8 cellular contexts compared by ENCODE assay signal in the genomic region with DNA sequence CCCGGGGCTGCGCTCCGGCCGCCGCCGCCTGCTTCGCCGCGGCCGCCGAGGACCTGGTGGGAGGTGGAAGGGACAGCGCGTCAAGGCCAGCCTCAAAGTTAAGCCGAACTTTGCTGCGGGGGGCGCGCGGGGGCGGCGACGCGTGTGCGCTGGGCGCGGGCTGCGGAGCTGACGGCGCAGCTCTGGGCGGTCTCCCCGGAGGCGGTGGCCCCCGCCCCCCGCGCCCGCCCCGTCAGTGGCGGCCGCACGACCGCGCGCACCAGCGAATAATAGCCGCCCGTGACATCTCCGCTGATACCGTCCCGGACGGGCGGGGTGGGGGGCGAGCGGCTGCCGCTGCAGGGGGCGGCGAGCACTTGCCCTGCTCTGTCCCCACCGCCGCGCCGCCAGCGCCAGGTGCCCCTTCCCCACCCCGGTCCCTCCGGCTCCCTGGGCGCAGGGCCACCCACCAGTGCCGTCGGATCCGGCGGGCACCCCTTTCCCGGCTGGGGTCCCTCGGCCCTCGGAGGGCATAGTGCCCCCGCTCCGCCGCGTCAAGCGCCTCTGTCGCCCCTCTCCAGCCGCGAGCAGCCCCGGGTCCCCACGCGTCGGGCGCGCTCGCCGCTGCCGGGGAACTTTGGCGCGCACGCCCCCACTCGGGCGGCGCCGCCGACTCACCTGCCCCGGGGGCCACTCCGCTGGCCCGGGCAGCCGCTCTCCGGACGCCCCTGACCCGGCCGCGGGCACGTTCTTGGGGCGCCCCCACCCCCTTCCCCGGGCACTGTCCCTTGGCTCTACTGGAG. TPM values are rescaled to one million over a fixed set of nuclear protein-coding genes. Genes with fewer than 3 reads are reported as not detected.
DNase-seq lines count a peak whose midpoint lies in the region; ATAC-seq, FAIRE-seq and TF ChIP-seq lines count a peak whose summit lies in the region.

No MANE protein-coding gene starts in this region.

- intact Hi-C loops in heart right ventricle (cut with DNase I), result loop anchor here in 7 of 10 donors (2.0 to 10.0 kb wide), 8 partner anchors 40 to 100 kb away; no protein-coding TSS in a partner anchor

- H3K4me3 ChIP-seq in BLaER1 treated with 17β-estradiol and CSF1 and Interleukin-3, amounts not matched to agents 10 nM and 100 nM, result peak overlapping the region; percentile 65 to 86 (median 76)
- H3K4me3 ChIP-seq in heart right ventricle, result peak overlapping the region; percentile 59 to 92 (median 84)

- H3K4me2 ChIP-seq in BLaER1 treated with 17β-estradiol and CSF1 and Interleukin-3, amounts not matched to agents 10 nM and 100 nM, result peak overlapping the region; percentile 89 to 100 (median 98)

- H4K20me1 ChIP-seq in BLaER1 treated with 17β-estradiol and CSF1 and Interleukin-3, amounts not matched to agents 10 nM and 100 nM, result peaks cover 0 to 14% (median 0%) of the 10 kb centered on the region in 11 experiments; a peak in 5 of 22 replicates

- ATAC-seq in HG02678 (IDR thresholded peaks at IDR 0.05; ENCODE audit: unreplicated experiment) (peak; percentile 11), heart right ventricle (peak in 2 of 8 donors; percentile 2 to 14), GM21717 (IDR thresholded peaks at IDR 0.05; ENCODE audit: unreplicated experiment) (no peak)

- peak; percentile 71 for DNase-seq in activated CD8-positive, alpha-beta memory T cell treated with anti-CD3 and anti-CD28 coated beads, Interleukin-2, amount 50 U/mL, for 48 hours
- DNase-seq in heart right ventricle (peak in 1 of 2 donors; percentile 61), amniotic stem cell (lab: John Stamatoyannopoulos, UW) (no peak), GM19239 (ENCODE audit: insufficient read length, low spot score) (no peak)
- peak; percentile 31 for DNase-seq in stimulated activated CD4-positive, alpha-beta T cell treated with anti-CD3 and anti-CD28 coated beads, Interleukin-4, amount 100 ng/mL, for 24 hours

- H3K36me3 ChIP-seq in BLaER1 treated with 17β-estradiol and CSF1 and Interleukin-3, amounts not matched to agents 10 nM and 100 nM, result peaks cover 0 to 36% (median 0%) of the 10 kb centered on the region in 11 experiments; a peak in 6 of 22 replicates
- H3K36me3 ChIP-seq in heart right ventricle, result no peaks in the 10 kb centered on the region

- H3K27me3 ChIP-seq in BLaER1 treated with 17β-estradiol and CSF1 and Interleukin-3, amounts not matched to agents 10 nM and 100 nM, result peaks cover 18 to 90% (median 80%) of the 10 kb centered on the region in 11 experiments
- peaks cover 0 to 20% (median 10%) of the 10 kb centered on the region in 7 donors for H3K27me3 ChIP-seq in heart right ventricle

- H3K9ac ChIP-seq in BLaER1 treated with 17β-estradiol and CSF1 and Interleukin-3, amounts not matched to agents 10 nM and 100 nM, result peak overlapping the region; percentile 75 to 90 (median 82)

- peak in 5 of 9 donors; percentile 8 to 40 (median 19) for TF ChIP-seq CTCF in heart right ventricle (IDR thresholded peaks at IDR 0.05)

- FAIRE-seq in GM19239 (lab: Jason Lieb, UNC), result no peak

- no peaks in the 10 kb centered on the region for H3K9me3 ChIP-seq in BLaER1 treated with 17β-estradiol and CSF1 and Interleukin-3, amounts not matched to agents 10 nM and 100 nM (replicated peaks in 1 of 11)
- H3K9me3 ChIP-seq in heart right ventricle, result no peaks in the 10 kb centered on the region

- peaks cover 48 to 71% (median 64%) of the 10 kb centered on the region in 10 experiments for H3K4me1 ChIP-seq in BLaER1 treated with 17β-estradiol and CSF1 and Interleukin-3, amounts not matched to agents 10 nM and 100 nM
- H3K4me1 ChIP-seq in heart right ventricle, result peaks cover 19 to 54% (median 35%) of the 10 kb centered on the region in 9 donors

- H3K27ac ChIP-seq in BLaER1 treated with 17β-estradiol and CSF1 and Interleukin-3, amounts not matched to agents 10 nM and 100 nM, result peak overlapping the region; percentile 73 to 86 (median 78)
- peak overlapping the region; percentile 89 to 99 (median 98) for H3K27ac ChIP-seq in heart right ventricle

- 1% methylated on average over 101 to 107 of the region's 107 CpGs for WGBS in heart right ventricle, 2 donors

RNA-seq across cellular contexts. Expression of a gene that starts 0.8 kb away (rescaled TPM):
- total RNA-seq in heart right ventricle, result 10 to 100 TPM; 21.0 to 53.1 (median 32.3) TPM
- 10 to 100 TPM in 1 of 2 donors, 1 to 10 TPM in 1; 7.0 to 27.3 TPM for polyA plus RNA-seq in heart right ventricle

RNA-seq across cellular contexts. Expression of a gene that starts 12.4 kb away (rescaled TPM):
- 100 to 1,000 TPM in 5 of 10 donors, 10 to 100 TPM in 5; 76.1 to 140 (median 102) TPM for total RNA-seq in heart right ventricle
- 100 to 1,000 TPM in 1 of 2 donors, 10 to 100 TPM in 1; 42.6 to 129 TPM for polyA plus RNA-seq in heart right ventricle

Comparison
In these comparisons a context has a peak if more than half of its experiments do, and no peak if none do; other contexts are left out.
1. DNase-seq: peak in activated CD8-positive, alpha-beta memory T cell treated with anti-CD3 and anti-CD28 coated beads, Interleukin-2, amount 50 U/mL, for 48 hours (single experiment) and stimulated activated CD4-positive, alpha-beta T cell treated with anti-CD3 and anti-CD28 coated beads, Interleukin-4, amount 100 ng/mL, for 24 hours (single experiment); none in amniotic stem cell (single experiment) and GM19239 (single experiment).